ENCODE assay signal across 33 cellular contexts in genomic region chr5:125746936-125747335, GRCh38.
"Had no signal": no experiment of that assay in that cellular context is flagged by ENCODE, and none has a peak within 500 bp of the region (broad histone marks: within the 10 kb centered on the region; RNA-seq: fewer than 3 reads in every experiment).

No MANE protein-coding gene starts in this region.

- H3K27ac ChIP-seq: adrenal gland, body of pancreas, breast epithelium, SJSA1, VCaP had no signal

- ATAC-seq: activated naive CD4-positive, alpha-beta T cell treated with anti-CD3 and anti-CD28 coated beads, Interleukin-2, amount 50 U/mL, for 72 hours; activated T-cell treated with anti-CD3 and anti-CD28 coated beads, Interleukin-2, amount 50 U/mL, for 4 hours; body of pancreas; Panc1 had no signal

- H3K4me3 ChIP-seq: adrenal gland, body of pancreas, breast epithelium, SJSA1 had no signal

- H3K9me3 ChIP-seq: adrenal gland, breast epithelium, SJSA1, SK-N-SH had no signal

- H3K27me3 ChIP-seq: adrenal gland, body of pancreas, breast epithelium, SJSA1 had no signal

- H3K9ac ChIP-seq: SK-N-SH had no signal

- H3K4me2 ChIP-seq: SK-N-SH had no signal

- H3K4me1 ChIP-seq: adrenal gland, body of pancreas, breast epithelium, SJSA1 had no signal

- DNase-seq: activated B cell treated with CpG ODN at 0.5 μM for 24 hours; activated CD4-positive, alpha-beta memory T cell treated with anti-CD3 and anti-CD28 coated beads for 36 hours; activated CD4-positive, alpha-beta T cell treated with anti-CD3 and anti-CD28 coated beads for 4 hours; activated CD4-positive, alpha-beta T cell treated with anti-CD3 and anti-CD28 coated beads, Interleukin-2, amount 50 U/mL, for 1 hour; activated CD4-positive, CD25-positive, alpha-beta regulatory T cell treated with anti-CD3 and anti-CD28 coated beads, Interleukin-2, amount 50 U/mL, for 72 hours; activated CD8-positive, alpha-beta memory T cell treated with anti-CD3 and anti-CD28 coated beads, Interleukin-2, amount 50 U/mL, for 4 hours; activated gamma-delta T cell treated with Interleukin-2 at 50 U/mL for 16 hours; activated naive CD4-positive, alpha-beta T cell treated with anti-CD3 and anti-CD28 coated beads for 36 hours; activated T-cell treated with anti-CD3 and anti-CD28 coated beads for 4 hours; activated T-cell treated with anti-CD3 and anti-CD28 coated beads, Interleukin-2, amount 50 U/mL, for 4 hours; adrenal gland; body of pancreas; KG1; NCI-H1105; NCI-H1417 treated with DMSO at 0.1 percent for 48 hours; NCI-H187 treated with DMSO at 0.1 percent for 48 hours; NCI-H2081; NCI-H2171 treated with DMSO at 0.1 percent for 48 hours; NCI-H2227 treated with DMSO at 0.1 percent for 48 hours; NCI-H446; NCI-H510A treated with DMSO at 0.1 percent for 48 hours; NCI-H69; NCI-H82; SHP77; SK-N-SH; T-helper 1 cell; T-helper 2 cell; T-helper 9 cell had no signal

- H3K36me3 ChIP-seq: adrenal gland, breast epithelium, SJSA1 had no signal
